12 cellular contexts compared by ENCODE assay signal in the genomic region with DNA sequence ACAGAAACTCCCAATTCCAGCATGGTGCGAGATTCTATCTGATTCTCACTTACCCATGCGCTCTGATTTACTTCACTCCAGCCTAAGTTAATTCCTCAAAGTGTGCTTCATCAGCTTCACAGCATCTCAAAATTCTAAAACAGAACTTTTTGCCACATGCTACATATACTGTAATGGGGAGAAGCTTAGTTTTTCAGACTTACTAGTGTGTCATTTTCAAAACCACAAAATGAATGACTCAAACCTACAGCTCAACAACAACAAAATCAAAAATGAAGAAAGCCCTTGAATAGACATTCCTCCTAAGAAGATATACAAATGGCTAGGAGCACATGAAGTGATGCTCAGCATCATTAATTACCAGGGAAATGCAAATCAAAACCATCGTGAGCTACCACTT. TPM values are rescaled to one million over a fixed set of nuclear protein-coding genes. Genes with fewer than 3 reads are reported as not detected.
DNase-seq lines count a peak whose midpoint lies in the region; ATAC-seq, FAIRE-seq and TF ChIP-seq lines count a peak whose summit lies in the region.
"Had no signal": no experiment of that assay in that cellular context is flagged by ENCODE, and none has a peak within 500 bp of the region (broad histone marks: within the 10 kb centered on the region; RNA-seq: fewer than 3 reads in every experiment).

No MANE protein-coding gene starts in this region.

- WGBS in K562 (ENCODE audit: insufficient coverage, low coverage, missing lambda C conversion rate) = 80% methylated on average over 3 of the region's 3 CpGs

- H3K27me3 ChIP-seq in OCI-LY1 (ENCODE audit: insufficient read depth, low read length) (no peaks in the 10 kb centered on the region), K562 (ENCODE audit: control insufficient read depth in 2 of 2, insufficient read depth in 2 of 2, low read length in 2 of 2) (no peaks in the 10 kb centered on the region)

- CTCF ChIA-PET in K562 (lab: Yijun Ruan, JAX; ENCODE audit: low intra/inter-chr PET ratio) = no interaction called here

- TF ChIP-seq EP300 in K562 (IDR thresholded peaks at IDR 0.05; ENCODE audit: low read length) = no peak

- POLR2A ChIA-PET in K562 (lab: Yijun Ruan, JAX) = interaction anchor here (0.7 to 1.2 kb wide), 2 partner anchors 10 to 12 kb away, joined by 3 read pairs; no protein-coding TSS in a partner anchor

- no TSS peak for BruUV-seq in K562 (replicated peaks; lab: Mats Ljungman, UMichigan)

- DNase-seq in ELR (ENCODE audit: low read depth) = peak; percentile 74
- no peak for DNase-seq in K562 (ENCODE audit: extremely low read depth in 1 of 4, low spot score in 3 of 4)
- peak; percentile 44 for DNase-seq in non-pigmented ciliary epithelial cell (ENCODE audit: low read depth)
- no peak for DNase-seq in sciatic nerve (ENCODE audit: low spot score)
- no peak for DNase-seq in stimulated activated CD4-positive, alpha-beta T cell treated with anti-CD3 and anti-CD28 coated beads, Interleukin-4, amount 100 ng/mL, for 4 hours
- DNase-seq: amygdala, DMS153, erythroblast, KBM-7, WERI-Rb-1 had no signal

- H3K4me2 ChIP-seq in OCI-LY1 (ENCODE audit: low read length) (peak overlapping the region; percentile 62; the same call in 1 of the 2 replicates), K562 (ENCODE audit: insufficient read depth, low read length) (no peak overlapping the region)

- TF ChIP-seq POLR2A in K562 (conservative IDR thresholded peaks at IDR 0.05) = no peak

- H2AFZ ChIP-seq in OCI-LY1 (ENCODE audit: low read length) = no peak overlapping the region
- no peak overlapping the region for H2AFZ ChIP-seq in K562 (ENCODE audit: low read depth, low read length)

- H3K9me2 ChIP-seq in OCI-LY1 (ENCODE audit: low read depth, low read length) = no peaks in the 10 kb centered on the region

- TF ChIP-seq CTCF in OCI-LY1 (IDR thresholded peaks at IDR 0.05; ENCODE audit: low read length) (no peak), K562 (IDR thresholded peaks at IDR 0.05 in 2 of 3, conservative IDR thresholded peaks at IDR 0.05 in 1 of 3; ENCODE audit: insufficient read depth in 2 of 3, low read depth in 1 of 3, low read length in 3 of 3) (no peak)

- H4K20me1 ChIP-seq in OCI-LY1 (ENCODE audit: insufficient read depth, low read length) (no peaks in the 10 kb centered on the region), K562 (replicated peaks; ENCODE audit: control insufficient read depth, insufficient read depth, low read length) (peaks cover 12% of the 10 kb centered on the region; the same call in 1 of the 2 replicates)

- H3K36me3 ChIP-seq in OCI-LY1 (ENCODE audit: insufficient read depth, low read length) (peaks cover 4% of the 10 kb centered on the region; the same call in 1 of the 2 replicates), K562 (ENCODE audit: control insufficient read depth, insufficient read depth, low read length) (no peaks in the 10 kb centered on the region)
- H3K36me3 ChIP-seq: WERI-Rb-1 had no signal

- H3K9me3 ChIP-seq in OCI-LY1 (ENCODE audit: low read length) (no peaks in the 10 kb centered on the region), K562 (replicated peaks; ENCODE audit: control insufficient read depth, insufficient read depth, low read depth, low read length) (no peaks in the 10 kb centered on the region)

- H3K4me3 ChIP-seq in OCI-LY1 (ENCODE audit: low read depth, low read length, poor library complexity, severe bottlenecking) = no peak overlapping the region
- no peak overlapping the region for H3K4me3 ChIP-seq in K562

- H3K9ac ChIP-seq in OCI-LY1 (ENCODE audit: low read length) (no peak overlapping the region), K562 (ENCODE audit: insufficient read depth in 1 of 2, low read depth in 2 of 2, low read length in 2 of 2) (no peak overlapping the region)

- peaks cover 68% of the 10 kb centered on the region for H3K4me1 ChIP-seq in OCI-LY1 (ENCODE audit: insufficient read depth, low read length, severe bottlenecking)
- peaks cover 0 to 5% of the 10 kb centered on the region in 2 experiments; a peak in 3 of 5 replicates for H3K4me1 ChIP-seq in K562 (replicated peaks in 1 of 2; ENCODE audit: control insufficient read depth in 2 of 2, insufficient read depth in 2 of 2, low read length in 2 of 2)

- H3K27ac ChIP-seq in OCI-LY1 (ENCODE audit: low read depth, low read length, poor library complexity, severe bottlenecking) (peak overlapping the region; percentile 54), K562 (ENCODE audit: extremely low read depth, low read depth, low read length) (no peak overlapping the region)
- H3K27ac ChIP-seq: WERI-Rb-1 had no signal

- in situ Hi-C loops in K562 (cut with MboI) = no loop called here

- intact Hi-C loops in K562 (cut with micrococcal nuclease) = no loop called here
- intact Hi-C loops in sciatic nerve (cut with DNase I) = no loop called here

- no peaks in the 10 kb centered on the region for H3F3A ChIP-seq in OCI-LY1 (ENCODE audit: insufficient read depth, low read length)

- ATAC-seq in K562 = no peak
- no peak for ATAC-seq in sciatic nerve
- no peak for ATAC-seq in GM18907 (IDR thresholded peaks at IDR 0.05; ENCODE audit: unreplicated experiment)

- peak; percentile 48 for FAIRE-seq in K562 (lab: Jason Lieb, UNC)

- H3K79me2 ChIP-seq in OCI-LY1 (ENCODE audit: insufficient read depth, low read length) = peaks cover 27% of the 10 kb centered on the region; the same call in 1 of the 2 replicates
- peaks cover 7% of the 10 kb centered on the region; the same call in 1 of the 3 replicates for H3K79me2 ChIP-seq in K562 (ENCODE audit: control insufficient read depth, insufficient read depth, low read length)

- no peak for TF ChIP-seq RAD21 in K562 (CRISPR knock-in tag; conservative IDR thresholded peaks at IDR 0.05 in 1 of 2, IDR thresholded peaks at IDR 0.05 in 1 of 2)

- H3K9me1 ChIP-seq in K562 (ENCODE audit: control insufficient read depth, insufficient read depth, low read length) = no peaks in the 10 kb centered on the region

TF ChIP-seq in K562, 482 proteins besides CTCF, POLR2A, EP300 and RAD21 (continues in another document):
- TF ChIP-seq, protein P1, sequence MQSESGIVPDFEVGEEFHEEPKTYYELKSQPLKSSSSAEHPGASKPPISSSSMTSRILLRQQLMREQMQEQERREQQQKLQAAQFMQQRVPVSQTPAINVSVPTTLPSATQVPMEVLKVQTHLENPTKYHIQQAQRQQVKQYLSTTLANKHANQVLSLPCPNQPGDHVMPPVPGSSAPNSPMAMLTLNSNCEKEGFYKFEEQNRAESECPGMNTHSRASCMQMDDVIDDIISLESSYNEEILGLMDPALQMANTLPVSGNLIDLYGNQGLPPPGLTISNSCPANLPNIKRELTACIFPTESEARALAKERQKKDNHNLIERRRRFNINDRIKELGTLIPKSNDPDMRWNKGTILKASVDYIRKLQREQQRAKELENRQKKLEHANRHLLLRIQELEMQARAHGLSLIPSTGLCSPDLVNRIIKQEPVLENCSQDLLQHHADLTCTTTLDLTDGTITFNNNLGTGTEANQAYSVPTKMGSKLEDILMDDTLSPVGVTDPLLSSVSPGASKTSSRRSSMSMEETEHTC (IDR thresholded peaks at IDR 0.05) = no peak
- TF ChIP-seq ZNF274 (IDR thresholded peaks at IDR 0.05; ENCODE audit: borderline replicate concordance, low read depth, low read length) (no peak), ZBTB8A (IDR thresholded peaks at IDR 0.05; ENCODE audit: partially characterized antibody) (no peak)

RNA-seq across cellular contexts. Expression of a gene that starts 14.9 kb away (rescaled TPM):
- 15.6 and 19.2 TPM in 2 replicates for total RNA-seq in K562 (2011; cell fraction: chromatin; rRNA removed; ENCODE audit: low replicate concordance)
- total RNA-seq in K562 (2011; cell fraction: nucleolus; rRNA removed) = 10.3 and 10.7 TPM in 2 replicates
- total RNA-seq in K562 (2011; cell fraction: nucleoplasm; rRNA removed) = 10.5 and 12.5 TPM in 2 replicates
- total RNA-seq in K562 (2014; rRNA removed) (7.1 and 8.2 TPM in 2 replicates), K562 (2014; rRNA removed; fragmentation: Illumina TruSeq; extraction: Trizol) (12.0 TPM in 2 replicates), K562 (2015; rRNA removed; fragmentation: Illumina TruSeq; extraction: Trizol) (9.9 and 10.2 TPM in 2 replicates), K562 (2021) (11.3 and 11.9 TPM in 2 replicates), sciatic nerve (50.2 TPM)
- polyA plus RNA-seq in K562 (2011; rRNA removed) (11.3 and 15.3 TPM in 2 replicates), K562 (2014; fragmentation: Illumina TruSeq; extraction: Trizol) (12.2 and 14.5 TPM in 2 replicates), K562 (2014; fragmentation: Nextera tagmentation; extraction: Ambion mirVana) (10 to 100 TPM in 1 of 2 experiments, 1 to 10 TPM in 1; 8.8 to 17.1 TPM), K562 (2014; rRNA removed) (8.4 and 9.4 TPM in 2 replicates)
- 11.6 and 13.5 TPM in 2 replicates for polyA plus RNA-seq in K562 (2011; cell fraction: cytosol; rRNA removed)
- polyA plus RNA-seq in K562 (2011; cell fraction: nucleus; rRNA removed) = 9.3 and 12.3 TPM in 2 replicates
- 10.6 and 13.8 TPM in 2 replicates for polyA plus RNA-seq in K562 (2012)
- polyA minus RNA-seq in K562 (2011; rRNA and poly(A)+ RNA removed) = 18.1 and 18.7 TPM in 2 replicates
- polyA minus RNA-seq in K562 (2011; cell fraction: cytosol; rRNA and poly(A)+ RNA removed) = 8.7 and 10.5 TPM in 2 replicates
- polyA minus RNA-seq in K562 (2011; cell fraction: nucleus; rRNA and poly(A)+ RNA removed) = 7.4 and 19.0 TPM in 2 replicates

Comparison
In these comparisons a context has a peak if more than half of its experiments do, and no peak if none do; other contexts are left out.
1. DNase-seq: peak in ELR (single experiment) and non-pigmented ciliary epithelial cell (single experiment); none in K562 (0 of 4), sciatic nerve (single experiment) and stimulated activated CD4-positive, alpha-beta T cell treated with anti-CD3 and anti-CD28 coated beads, Interleukin-4, amount 100 ng/mL, for 4 hours (0 of 2).